In genomic region chr7:2567663-2568238, GRCh38 we compare ENCODE assay signal across 8 cellular contexts. TPM values are rescaled to one million over a fixed set of nuclear protein-coding genes. Genes with fewer than 3 reads are reported as not detected.
DNase-seq lines count a peak whose midpoint lies in the region; ATAC-seq and TF ChIP-seq lines count a peak whose summit lies in the region.

No MANE protein-coding gene starts in this region.

- intact Hi-C loops in Right ventricle myocardium superior (cut with DNase I) = loop anchor here (2.0 kb wide), 1 partner anchor 113 kb away; no protein-coding TSS in a partner anchor
- intact Hi-C loops in cardiac septum (cut with DNase I) = loop anchor here (2.0 kb wide), 1 partner anchor 113 kb away; no protein-coding TSS in a partner anchor

- no peak for DNase-seq in Right ventricle myocardium superior
- no peak for DNase-seq in cardiac septum (ENCODE audit: low spot score)
- peak; percentile 33 for DNase-seq in astrocyte of the cerebellum (ENCODE audit: low read depth)
- no peak for DNase-seq in kidney epithelial cell (ENCODE audit: low read depth)
- no peak for DNase-seq in NCI-H1105 (lab: John Stamatoyannopoulos, UW)

- H3K36me3 ChIP-seq in kidney epithelial cell (ENCODE audit: control insufficient read depth, insufficient read depth, low read length) = peaks cover 3% of the 10 kb centered on the region

- ATAC-seq in Right ventricle myocardium superior (ENCODE audit: poor library complexity) (peak; percentile 89), HG03354 (IDR thresholded peaks at IDR 0.05; ENCODE audit: poor library complexity, severe bottlenecking, unreplicated experiment) (no peak), HG03460 (IDR thresholded peaks at IDR 0.05; ENCODE audit: unreplicated experiment) (no peak), GM21423 (IDR thresholded peaks at IDR 0.05; ENCODE audit: unreplicated experiment) (no peak)

- in situ Hi-C loops in astrocyte of the cerebellum (cut with HindIII; ENCODE audit: low sequenced_read_pairs) = loop anchor here (5.0 kb wide), 2 partner anchors 45 to 85 kb away; no protein-coding TSS in a partner anchor

- H3K4me3 ChIP-seq in astrocyte of the cerebellum (ENCODE audit: low read depth, low read length) (no peak overlapping the region), kidney epithelial cell (ENCODE audit: low read depth, low read length) (no peak overlapping the region)

- no peaks in the 10 kb centered on the region for H3K27me3 ChIP-seq in kidney epithelial cell (ENCODE audit: control insufficient read depth, insufficient read depth, low read length)

- TF ChIP-seq CTCF in astrocyte of the cerebellum (IDR thresholded peaks at IDR 0.05; ENCODE audit: low read depth, low read length, missing control alignments) (peak; percentile 78), kidney epithelial cell (IDR thresholded peaks at IDR 0.05; ENCODE audit: insufficient read depth, low read length, poor library complexity, severe bottlenecking) (peak; percentile 45)

RNA-seq across cellular contexts. Expression of gene IQCE, which starts 9.0 kb away (rescaled TPM):
- 9.9 TPM for total RNA-seq in Right ventricle myocardium superior
- total RNA-seq in cardiac septum = 13.3 TPM
- 18.0 and 20.0 TPM in 2 replicates for total RNA-seq in kidney epithelial cell

RNA-seq across cellular contexts. Expression of gene BRAT1, which starts 12.4 kb away (rescaled TPM):
- total RNA-seq in Right ventricle myocardium superior = 14.7 TPM
- total RNA-seq in cardiac septum = 12.8 TPM
- 40.1 TPM in 2 replicates for total RNA-seq in kidney epithelial cell

RNA-seq across cellular contexts. Expression of gene LFNG, which starts 48.2 kb away (rescaled TPM):
- total RNA-seq in Right ventricle myocardium superior (4.6 TPM), cardiac septum (6.2 TPM), kidney epithelial cell (36.6 and 39.7 TPM in 2 replicates)
